In the genomic region with DNA sequence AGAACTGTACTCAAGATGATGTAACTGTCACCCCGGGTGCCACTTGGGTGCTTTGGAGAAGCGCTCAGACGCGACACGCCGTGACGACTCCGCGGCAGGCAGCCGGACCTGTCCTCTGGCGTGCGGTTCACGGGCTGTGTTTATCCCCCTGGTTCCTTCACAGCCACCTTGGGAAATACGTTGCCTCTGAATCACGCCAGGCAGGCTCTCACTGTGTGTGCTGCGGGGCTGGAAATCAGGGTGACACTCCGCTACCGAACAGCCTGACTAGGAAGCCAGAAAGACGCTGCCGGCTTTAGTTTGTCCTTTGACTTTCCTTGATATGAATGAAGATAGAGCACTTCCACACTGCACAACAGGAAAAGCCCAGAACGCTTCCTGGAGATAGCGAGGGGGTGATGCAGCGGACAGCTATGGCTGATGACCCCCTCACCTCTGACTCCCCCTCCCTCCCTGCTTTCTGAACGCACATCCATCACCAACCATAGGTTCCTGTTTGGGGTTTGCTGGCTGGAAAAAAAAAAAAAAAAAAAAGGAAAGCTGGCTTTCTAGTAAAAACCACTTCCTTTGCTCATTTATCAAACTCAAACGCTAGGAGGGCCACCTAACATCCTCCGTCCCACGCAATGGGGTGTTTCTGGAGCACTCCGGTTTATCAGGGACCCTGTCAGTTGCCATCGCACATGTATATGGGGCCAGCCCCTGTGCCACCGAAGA, we compare ENCODE assay signal across 1 cellular context.
TF ChIP-seq lines count a peak whose summit lies in the region.

No MANE protein-coding gene starts in this region.

TF ChIP-seq in endothelial cell of umbilical vein, 7 proteins besides CTCF, POLR2A, EP300 and RAD21:
- TF ChIP-seq JUN (IDR thresholded peaks at IDR 0.05; ENCODE audit: borderline replicate concordance, insufficient read depth, insufficient read length, low read depth) (no peak), FOS (IDR thresholded peaks at IDR 0.05; ENCODE audit: borderline replicate concordance, insufficient read depth, low read length) (no peak), EZH2 (IDR thresholded peaks at IDR 0.05; ENCODE audit: borderline replicate concordance, low read depth, low read length, severe bottlenecking) (no peak), GATA2 (IDR thresholded peaks at IDR 0.05; ENCODE audit: insufficient read depth, insufficient read length, low read depth, low read length) (peak; percentile 88), POLR2AphosphoS5 (IDR thresholded peaks at IDR 0.05; ENCODE audit: insufficient read depth, low read depth, low read length) (peak; percentile 63), MYC (IDR thresholded peaks at IDR 0.05; ENCODE audit: low read depth, low read length) (no peak)
- TF ChIP-seq, protein P1, sequence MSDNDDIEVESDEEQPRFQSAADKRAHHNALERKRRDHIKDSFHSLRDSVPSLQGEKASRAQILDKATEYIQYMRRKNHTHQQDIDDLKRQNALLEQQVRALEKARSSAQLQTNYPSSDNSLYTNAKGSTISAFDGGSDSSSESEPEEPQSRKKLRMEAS (IDR thresholded peaks at IDR 0.05; ENCODE audit: insufficient read depth, insufficient read length), result no peak
TF ChIP-seq in endothelial cell of umbilical vein: peak in this region for 2.
